1 cellular context compared by ENCODE assay signal in the genomic region with DNA sequence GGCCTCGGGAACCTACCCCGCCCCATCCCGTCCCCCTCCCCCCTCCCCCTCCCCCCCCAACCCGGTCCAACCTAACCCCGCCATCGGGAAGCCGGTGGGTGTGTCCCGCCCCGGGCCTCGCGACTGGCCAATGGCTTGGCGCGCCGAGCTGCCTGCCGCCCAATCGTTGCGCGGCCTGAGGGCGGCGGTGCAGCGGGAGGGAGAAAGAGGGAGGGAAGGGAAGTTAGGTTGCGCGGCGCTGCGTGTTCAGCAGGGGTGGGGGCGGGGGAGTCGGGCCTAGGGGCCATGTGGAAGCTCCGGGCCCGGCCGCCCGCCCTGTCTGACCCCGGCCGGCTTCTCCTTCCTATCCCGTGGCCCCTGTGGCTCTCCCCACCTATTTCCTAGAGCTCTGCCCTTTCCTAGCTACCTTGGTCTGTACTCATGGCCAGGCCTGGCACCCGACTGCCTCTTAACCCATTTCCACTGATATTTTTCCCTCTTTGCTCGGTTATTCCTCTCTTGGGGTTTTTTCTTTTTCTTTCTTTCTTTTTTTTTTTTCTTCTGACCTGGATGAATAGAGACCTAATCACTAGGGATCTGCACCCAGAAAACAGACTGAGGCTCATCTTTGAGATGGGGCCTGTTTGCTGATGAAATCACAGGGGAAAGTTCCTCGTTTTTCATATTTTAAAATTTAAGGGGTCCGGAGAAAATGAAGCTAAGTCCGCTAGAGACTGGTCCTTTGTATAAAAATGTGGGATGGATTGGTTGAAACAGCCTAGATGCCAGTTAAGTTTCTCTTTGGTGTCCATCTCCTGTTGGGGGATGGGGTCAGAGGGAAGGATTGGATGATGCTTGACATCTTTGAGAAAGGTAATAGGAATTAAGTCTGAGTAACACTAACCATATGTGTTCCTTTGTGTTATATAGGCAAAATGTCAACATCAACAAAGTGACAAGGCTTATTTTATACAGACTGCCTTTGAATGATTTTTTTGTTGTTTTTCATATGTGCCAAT.
A peak's percentile ranks its signal among the peaks of the same experiment; 100 is the strongest.
TF ChIP-seq lines count a peak whose summit lies in the region.

No MANE protein-coding gene starts in this region.

TF ChIP-seq in HepG2, 621 proteins besides CTCF, POLR2A, EP300 and RAD21 (continued from another document and continues in another):
- TF ChIP-seq, protein P1, sequence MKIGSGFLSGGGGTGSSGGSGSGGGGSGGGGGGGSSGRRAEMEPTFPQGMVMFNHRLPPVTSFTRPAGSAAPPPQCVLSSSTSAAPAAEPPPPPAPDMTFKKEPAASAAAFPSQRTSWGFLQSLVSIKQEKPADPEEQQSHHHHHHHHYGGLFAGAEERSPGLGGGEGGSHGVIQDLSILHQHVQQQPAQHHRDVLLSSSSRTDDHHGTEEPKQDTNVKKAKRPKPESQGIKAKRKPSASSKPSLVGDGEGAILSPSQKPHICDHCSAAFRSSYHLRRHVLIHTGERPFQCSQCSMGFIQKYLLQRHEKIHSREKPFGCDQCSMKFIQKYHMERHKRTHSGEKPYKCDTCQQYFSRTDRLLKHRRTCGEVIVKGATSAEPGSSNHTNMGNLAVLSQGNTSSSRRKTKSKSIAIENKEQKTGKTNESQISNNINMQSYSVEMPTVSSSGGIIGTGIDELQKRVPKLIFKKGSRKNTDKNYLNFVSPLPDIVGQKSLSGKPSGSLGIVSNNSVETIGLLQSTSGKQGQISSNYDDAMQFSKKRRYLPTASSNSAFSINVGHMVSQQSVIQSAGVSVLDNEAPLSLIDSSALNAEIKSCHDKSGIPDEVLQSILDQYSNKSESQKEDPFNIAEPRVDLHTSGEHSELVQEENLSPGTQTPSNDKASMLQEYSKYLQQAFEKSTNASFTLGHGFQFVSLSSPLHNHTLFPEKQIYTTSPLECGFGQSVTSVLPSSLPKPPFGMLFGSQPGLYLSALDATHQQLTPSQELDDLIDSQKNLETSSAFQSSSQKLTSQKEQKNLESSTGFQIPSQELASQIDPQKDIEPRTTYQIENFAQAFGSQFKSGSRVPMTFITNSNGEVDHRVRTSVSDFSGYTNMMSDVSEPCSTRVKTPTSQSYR (CRISPR knock-in tag; IDR thresholded peaks at IDR 0.05; ENCODE audit: borderline replicate concordance): peak; percentile 82
- TF ChIP-seq SRSF4 (IDR thresholded peaks at IDR 0.05; ENCODE audit: low read depth, low read length, poor library complexity, severe bottlenecking) (no peak), ZNF652 (CRISPR knock-in tag; IDR thresholded peaks at IDR 0.05; ENCODE audit: borderline replicate concordance, low read depth) (peak; percentile 5; the same call in 1 of the 2 replicates), MYC (CRISPR knock-in tag; IDR thresholded peaks at IDR 0.05; ENCODE audit: borderline replicate concordance) (peak; percentile 95), NR2F2 (IDR thresholded peaks at IDR 0.05; ENCODE audit: borderline replicate concordance, low read depth) (no peak), FOXA1 (IDR thresholded peaks at IDR 0.05) (no peak), FOXA1 (CRISPR knock-in tag; IDR thresholded peaks at IDR 0.05) (no peak), ZFP37 (CRISPR knock-in tag; IDR thresholded peaks at IDR 0.05; ENCODE audit: borderline replicate concordance) (0 out of 2 replicates have a peak, but pooled peaks have one; percentile 40), MIER2 (CRISPR knock-in tag; IDR thresholded peaks at IDR 0.05) (0 out of 2 replicates have a peak, but pooled peaks have one; percentile 27), ZSCAN20 (CRISPR knock-in tag; IDR thresholded peaks at IDR 0.05; ENCODE audit: borderline replicate concordance) (peak; percentile 59; the same call in 1 of the 2 replicates), MAZ (IDR thresholded peaks at IDR 0.05; ENCODE audit: borderline replicate concordance, low read depth, low read length) (peak; percentile 87), MAZ (CRISPR knock-in tag; IDR thresholded peaks at IDR 0.05; ENCODE audit: low read depth) (peak; percentile 76), ZC3H4 (CRISPR knock-in tag; IDR thresholded peaks at IDR 0.05; ENCODE audit: borderline replicate concordance) (no peak; the same call in 1 of the 2 replicates), POLR2G (IDR thresholded peaks at IDR 0.05; ENCODE audit: low read depth, low read length) (peak; percentile 70), SP4 (CRISPR knock-in tag; IDR thresholded peaks at IDR 0.05) (peak; percentile 79; the same call in 1 of the 2 replicates), TBP (CRISPR knock-in tag; IDR thresholded peaks at IDR 0.05) (no peak), ARNTL (CRISPR knock-in tag; IDR thresholded peaks at IDR 0.05) (peak; percentile 43; the same call in 1 of the 2 replicates), CBX5 (CRISPR knock-in tag; IDR thresholded peaks at IDR 0.05; ENCODE audit: borderline replicate concordance) (peak; percentile 29; the same call in 1 of the 2 replicates), TAF1 (CRISPR knock-in tag; IDR thresholded peaks at IDR 0.05) (peak; percentile 58; the same call in 1 of the 2 replicates), ZNF660 (CRISPR knock-in tag; IDR thresholded peaks at IDR 0.05; ENCODE audit: borderline replicate concordance, low read depth) (no peak), ZNF333 (CRISPR knock-in tag; IDR thresholded peaks at IDR 0.05; ENCODE audit: borderline replicate concordance) (0 out of 2 replicates have a peak, but pooled peaks have one; percentile 25), IRX3 (CRISPR knock-in tag; IDR thresholded peaks at IDR 0.05; ENCODE audit: borderline replicate concordance, low read depth) (peak; percentile 77; the same call in 1 of the 2 replicates), NCOA2 (CRISPR knock-in tag; IDR thresholded peaks at IDR 0.05) (0 out of 2 replicates have a peak, but pooled peaks have one; percentile 35)
- TF ChIP-seq, protein P2, sequence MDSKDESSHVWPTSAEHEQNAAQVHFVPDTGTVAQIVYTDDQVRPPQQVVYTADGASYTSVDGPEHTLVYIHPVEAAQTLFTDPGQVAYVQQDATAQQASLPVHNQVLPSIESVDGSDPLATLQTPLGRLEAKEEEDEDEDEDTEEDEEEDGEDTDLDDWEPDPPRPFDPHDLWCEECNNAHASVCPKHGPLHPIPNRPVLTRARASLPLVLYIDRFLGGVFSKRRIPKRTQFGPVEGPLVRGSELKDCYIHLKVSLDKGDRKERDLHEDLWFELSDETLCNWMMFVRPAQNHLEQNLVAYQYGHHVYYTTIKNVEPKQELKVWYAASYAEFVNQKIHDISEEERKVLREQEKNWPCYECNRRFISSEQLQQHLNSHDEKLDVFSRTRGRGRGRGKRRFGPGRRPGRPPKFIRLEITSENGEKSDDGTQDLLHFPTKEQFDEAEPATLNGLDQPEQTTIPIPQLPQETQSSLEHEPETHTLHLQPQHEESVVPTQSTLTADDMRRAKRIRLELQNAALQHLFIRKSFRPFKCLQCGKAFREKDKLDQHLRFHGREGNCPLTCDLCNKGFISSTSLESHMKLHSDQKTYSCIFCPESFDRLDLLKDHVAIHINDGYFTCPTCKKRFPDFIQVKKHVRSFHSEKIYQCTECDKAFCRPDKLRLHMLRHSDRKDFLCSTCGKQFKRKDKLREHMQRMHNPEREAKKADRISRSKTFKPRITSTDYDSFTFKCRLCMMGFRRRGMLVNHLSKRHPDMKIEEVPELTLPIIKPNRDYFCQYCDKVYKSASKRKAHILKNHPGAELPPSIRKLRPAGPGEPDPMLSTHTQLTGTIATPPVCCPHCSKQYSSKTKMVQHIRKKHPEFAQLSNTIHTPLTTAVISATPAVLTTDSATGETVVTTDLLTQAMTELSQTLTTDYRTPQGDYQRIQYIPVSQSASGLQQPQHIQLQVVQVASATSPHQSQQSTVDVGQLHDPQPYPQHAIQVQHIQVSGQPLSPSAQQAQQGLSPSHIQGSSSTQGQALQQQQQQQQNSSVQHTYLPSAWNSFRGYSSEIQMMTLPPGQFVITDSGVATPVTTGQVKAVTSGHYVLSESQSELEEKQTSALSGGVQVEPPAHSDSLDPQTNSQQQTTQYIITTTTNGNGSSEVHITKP (CRISPR knock-in tag; IDR thresholded peaks at IDR 0.05; ENCODE audit: low read depth): 0 out of 2 replicates have a peak, but pooled peaks have one; percentile 32
- TF ChIP-seq, protein P3, sequence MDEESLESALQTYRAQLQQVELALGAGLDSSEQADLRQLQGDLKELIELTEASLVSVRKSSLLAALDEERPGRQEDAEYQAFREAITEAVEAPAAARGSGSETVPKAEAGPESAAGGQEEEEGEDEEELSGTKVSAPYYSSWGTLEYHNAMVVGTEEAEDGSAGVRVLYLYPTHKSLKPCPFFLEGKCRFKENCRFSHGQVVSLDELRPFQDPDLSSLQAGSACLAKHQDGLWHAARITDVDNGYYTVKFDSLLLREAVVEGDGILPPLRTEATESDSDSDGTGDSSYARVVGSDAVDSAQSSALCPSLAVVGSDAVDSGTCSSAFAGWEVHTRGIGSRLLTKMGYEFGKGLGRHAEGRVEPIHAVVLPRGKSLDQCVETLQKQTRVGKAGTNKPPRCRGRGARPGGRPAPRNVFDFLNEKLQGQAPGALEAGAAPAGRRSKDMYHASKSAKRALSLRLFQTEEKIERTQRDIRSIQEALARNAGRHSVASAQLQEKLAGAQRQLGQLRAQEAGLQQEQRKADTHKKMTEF (CRISPR knock-in tag; IDR thresholded peaks at IDR 0.05): peak; percentile 49; the same call in 1 of the 2 replicates
- TF ChIP-seq, protein P4, sequence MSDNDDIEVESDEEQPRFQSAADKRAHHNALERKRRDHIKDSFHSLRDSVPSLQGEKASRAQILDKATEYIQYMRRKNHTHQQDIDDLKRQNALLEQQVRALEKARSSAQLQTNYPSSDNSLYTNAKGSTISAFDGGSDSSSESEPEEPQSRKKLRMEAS (IDR thresholded peaks at IDR 0.05): peak; percentile 95
- TF ChIP-seq, protein P5, sequence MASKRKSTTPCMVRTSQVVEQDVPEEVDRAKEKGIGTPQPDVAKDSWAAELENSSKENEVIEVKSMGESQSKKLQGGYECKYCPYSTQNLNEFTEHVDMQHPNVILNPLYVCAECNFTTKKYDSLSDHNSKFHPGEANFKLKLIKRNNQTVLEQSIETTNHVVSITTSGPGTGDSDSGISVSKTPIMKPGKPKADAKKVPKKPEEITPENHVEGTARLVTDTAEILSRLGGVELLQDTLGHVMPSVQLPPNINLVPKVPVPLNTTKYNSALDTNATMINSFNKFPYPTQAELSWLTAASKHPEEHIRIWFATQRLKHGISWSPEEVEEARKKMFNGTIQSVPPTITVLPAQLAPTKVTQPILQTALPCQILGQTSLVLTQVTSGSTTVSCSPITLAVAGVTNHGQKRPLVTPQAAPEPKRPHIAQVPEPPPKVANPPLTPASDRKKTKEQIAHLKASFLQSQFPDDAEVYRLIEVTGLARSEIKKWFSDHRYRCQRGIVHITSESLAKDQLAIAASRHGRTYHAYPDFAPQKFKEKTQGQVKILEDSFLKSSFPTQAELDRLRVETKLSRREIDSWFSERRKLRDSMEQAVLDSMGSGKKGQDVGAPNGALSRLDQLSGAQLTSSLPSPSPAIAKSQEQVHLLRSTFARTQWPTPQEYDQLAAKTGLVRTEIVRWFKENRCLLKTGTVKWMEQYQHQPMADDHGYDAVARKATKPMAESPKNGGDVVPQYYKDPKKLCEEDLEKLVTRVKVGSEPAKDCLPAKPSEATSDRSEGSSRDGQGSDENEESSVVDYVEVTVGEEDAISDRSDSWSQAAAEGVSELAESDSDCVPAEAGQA (IDR thresholded peaks at IDR 0.05; ENCODE audit: low read depth): no peak; the same call in 1 of the 2 replicates
- TF ChIP-seq, protein P5 (CRISPR knock-in tag; IDR thresholded peaks at IDR 0.05; ENCODE audit: borderline replicate concordance): 0 out of 2 replicates have a peak, but pooled peaks have one; percentile 67
- TF ChIP-seq, protein P6, sequence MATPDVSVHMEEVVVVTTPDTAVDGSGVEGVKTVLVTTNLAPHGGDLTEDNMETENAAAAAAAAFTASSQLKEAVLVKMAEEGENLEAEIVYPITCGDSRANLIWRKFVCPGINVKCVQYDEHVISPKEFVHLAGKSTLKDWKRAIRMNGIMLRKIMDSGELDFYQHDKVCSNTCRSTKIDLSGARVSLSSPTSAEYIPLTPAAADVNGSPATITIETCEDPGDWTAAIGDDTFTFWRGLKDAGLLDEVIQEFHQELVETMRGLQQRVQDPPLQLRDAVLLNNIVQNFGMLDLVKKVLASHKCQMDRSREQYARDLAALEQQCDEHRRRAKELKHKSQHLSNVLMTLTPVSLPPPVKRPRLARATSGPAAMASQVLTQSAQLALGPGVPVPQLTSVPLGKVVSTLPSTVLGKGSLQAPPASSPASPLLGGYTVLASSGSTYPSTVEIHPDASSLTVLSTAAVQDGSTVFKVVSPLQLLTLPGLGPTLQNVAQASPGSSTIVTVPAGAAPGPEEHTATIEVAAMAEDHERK (CRISPR knock-in tag; IDR thresholded peaks at IDR 0.05; ENCODE audit: low read depth): 0 out of 2 replicates have a peak, but pooled peaks have one; percentile 54
- TF ChIP-seq, protein P7, sequence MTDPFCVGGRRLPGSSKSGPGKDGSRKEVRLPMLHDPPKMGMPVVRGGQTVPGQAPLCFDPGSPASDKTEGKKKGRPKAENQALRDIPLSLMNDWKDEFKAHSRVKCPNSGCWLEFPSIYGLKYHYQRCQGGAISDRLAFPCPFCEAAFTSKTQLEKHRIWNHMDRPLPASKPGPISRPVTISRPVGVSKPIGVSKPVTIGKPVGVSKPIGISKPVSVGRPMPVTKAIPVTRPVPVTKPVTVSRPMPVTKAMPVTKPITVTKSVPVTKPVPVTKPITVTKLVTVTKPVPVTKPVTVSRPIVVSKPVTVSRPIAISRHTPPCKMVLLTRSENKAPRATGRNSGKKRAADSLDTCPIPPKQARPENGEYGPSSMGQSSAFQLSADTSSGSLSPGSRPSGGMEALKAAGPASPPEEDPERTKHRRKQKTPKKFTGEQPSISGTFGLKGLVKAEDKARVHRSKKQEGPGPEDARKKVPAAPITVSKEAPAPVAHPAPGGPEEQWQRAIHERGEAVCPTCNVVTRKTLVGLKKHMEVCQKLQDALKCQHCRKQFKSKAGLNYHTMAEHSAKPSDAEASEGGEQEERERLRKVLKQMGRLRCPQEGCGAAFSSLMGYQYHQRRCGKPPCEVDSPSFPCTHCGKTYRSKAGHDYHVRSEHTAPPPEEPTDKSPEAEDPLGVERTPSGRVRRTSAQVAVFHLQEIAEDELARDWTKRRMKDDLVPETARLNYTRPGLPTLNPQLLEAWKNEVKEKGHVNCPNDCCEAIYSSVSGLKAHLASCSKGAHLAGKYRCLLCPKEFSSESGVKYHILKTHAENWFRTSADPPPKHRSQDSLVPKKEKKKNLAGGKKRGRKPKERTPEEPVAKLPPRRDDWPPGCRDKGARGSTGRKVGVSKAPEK (CRISPR knock-in tag; IDR thresholded peaks at IDR 0.05; ENCODE audit: borderline replicate concordance): 0 out of 2 replicates have a peak, but pooled peaks have one; percentile 56
